Comparison of ENCODE assay signal across 12 cellular contexts in genomic region chr15:85727068-85727467, GRCh38.
DNase-seq lines count a peak whose midpoint lies in the region; ATAC-seq and TF ChIP-seq lines count a peak whose summit lies in the region.
"Had no signal": no experiment of that assay in that cellular context is flagged by ENCODE, and none has a peak within 500 bp of the region (broad histone marks: within the 10 kb centered on the region; RNA-seq: fewer than 3 reads in every experiment).

No MANE protein-coding gene starts in this region.

- no peak for DNase-seq in CD4-positive, alpha-beta memory T cell
- DNase-seq in adipocyte (ENCODE audit: low read depth) (peak; percentile 78), left cardiac atrium (peak; percentile 52), sigmoid colon (peak; percentile 81), NCI-H2171 (lab: John Stamatoyannopoulos, UW) (no peak)
- no peak for DNase-seq in activated effector memory CD4-positive, alpha-beta T cell treated with Interleukin-2 at 50 U/mL for 16 hours
- no peak for DNase-seq in stimulated activated CD4-positive, alpha-beta T cell treated with anti-CD3 and anti-CD28 coated beads, Interleukin-1b, Interleukin-23, amount 100 ng/mL, for 48 hours
- DNase-seq: activated gamma-delta T cell, C1 segment of cervical spinal cord, WERI-Rb-1 had no signal

- H3K36me3 ChIP-seq in CD4-positive, alpha-beta memory T cell (ENCODE audit: insufficient read depth, low read length), result peaks cover 83% of the 10 kb centered on the region
- H3K36me3 ChIP-seq in adipocyte (ENCODE audit: control insufficient read depth, insufficient read depth, low read length, severe bottlenecking), result peaks cover 68% of the 10 kb centered on the region
- peaks cover 0 to 61% (median 36%) of the 10 kb centered on the region in 4 donors for H3K36me3 ChIP-seq in sigmoid colon

- H3K27ac ChIP-seq in CD4-positive, alpha-beta memory T cell (ENCODE audit: low read depth, low read length), result no peak overlapping the region
- H3K27ac ChIP-seq in sigmoid colon, result peak overlapping the region; percentile 65 to 84 (median 73)
- H3K27ac ChIP-seq: epithelial cell of prostate, WERI-Rb-1 had no signal

- no peak overlapping the region for H3K4me3 Mint-ChIP-seq in CD4-positive, alpha-beta memory T cell

- H3K27ac Mint-ChIP-seq in CD4-positive, alpha-beta memory T cell, result peak overlapping the region in 5 of 7 donors; percentile 26 to 85 (median 70)

- no peaks in the 10 kb centered on the region for H3K9me3 ChIP-seq in CD4-positive, alpha-beta memory T cell (ENCODE audit: control insufficient read depth in 1 of 2, low read length in 2 of 2)
- no peaks in the 10 kb centered on the region for H3K9me3 ChIP-seq in adipocyte (ENCODE audit: control insufficient read depth, low read length)
- H3K9me3 ChIP-seq in sigmoid colon, result no peaks in the 10 kb centered on the region

- TF ChIP-seq POLR2A in sigmoid colon (IDR thresholded peaks at IDR 0.05), result no peak

- H3K9ac ChIP-seq in adipocyte (ENCODE audit: low read length), result peak overlapping the region; percentile 78

- H3K27me3 ChIP-seq in CD4-positive, alpha-beta memory T cell (ENCODE audit: insufficient read depth, low read length), result no peaks in the 10 kb centered on the region
- H3K27me3 ChIP-seq in adipocyte (replicated peaks; ENCODE audit: control insufficient read depth, insufficient read depth, low read length) (no peaks in the 10 kb centered on the region), sigmoid colon (no peaks in the 10 kb centered on the region)

- ATAC-seq in left cardiac atrium (peak; percentile 23 to 26), HG02571 (IDR thresholded peaks at IDR 0.05; ENCODE audit: unreplicated experiment) (no peak)

- H3K27me3 Mint-ChIP-seq in CD4-positive, alpha-beta memory T cell, result no peaks in the 10 kb centered on the region

- intact Hi-C loops in CD4-positive, alpha-beta memory T cell (cut with micrococcal nuclease), result no loop called here
- intact Hi-C loops in left cardiac atrium (cut with DNase I), result loop anchor here in 1 of 2 donors (10.0 kb wide), 1 partner anchor 242 kb away; no protein-coding TSS in a partner anchor
- intact Hi-C loops in sigmoid colon (cut with DNase I), result loop anchor here (5.0 kb wide), 2 partner anchors 65 to 105 kb away; partner anchors contain the start of gene KLHL25

- peaks cover 38% of the 10 kb centered on the region for H3K4me1 ChIP-seq in CD4-positive, alpha-beta memory T cell (ENCODE audit: insufficient read depth, low read length)
- H3K4me1 ChIP-seq in adipocyte (ENCODE audit: control insufficient read depth, insufficient read depth, low read length), result peaks cover 54% of the 10 kb centered on the region
- peaks cover 0 to 41% (median 39%) of the 10 kb centered on the region in 4 donors for H3K4me1 ChIP-seq in sigmoid colon

- CTCF ChIA-PET in CD4-positive, alpha-beta memory T cell (lab: Charles Lee; ENCODE audit: partially characterized antibody), result interaction anchor here (9.8 kb wide), 1 partner anchor 113 kb away, joined by 152 read pairs; no protein-coding TSS in a partner anchor

- no peak for TF ChIP-seq CTCF in sigmoid colon (IDR thresholded peaks at IDR 0.05)

- H3K4me1 Mint-ChIP-seq in CD4-positive, alpha-beta memory T cell, result peaks cover 32 to 42% (median 35%) of the 10 kb centered on the region in 4 donors

- peaks cover 69 to 88% of the 10 kb centered on the region in 2 donors for H3K36me3 Mint-ChIP-seq in CD4-positive, alpha-beta memory T cell

- 53 to 77% methylated on average over 2 of the region's 2 CpGs for WGBS in sigmoid colon, 2 donors

- no peak for TF ChIP-seq EP300 in sigmoid colon (IDR thresholded peaks at IDR 0.05)

- H3K9me3 Mint-ChIP-seq in CD4-positive, alpha-beta memory T cell, result peaks cover 0 to 3% (median 0%) of the 10 kb centered on the region in 8 donors

- no peak overlapping the region for H3K4me3 ChIP-seq in CD4-positive, alpha-beta memory T cell (ENCODE audit: low read length in 2 of 2)
- H3K4me3 ChIP-seq in adipocyte (ENCODE audit: low read length) (peak overlapping the region; percentile 46), sigmoid colon (no peak overlapping the region)

- POLR2A ChIA-PET in CD4-positive, alpha-beta memory T cell (lab: Charles Lee; ENCODE audit: partially characterized antibody), result interaction anchor here (1.3 to 1.4 kb wide), 2 partner anchors 9 to 22 kb away, joined by 3 read pairs; no protein-coding TSS in a partner anchor

Comparison
In these comparisons a context has a peak if more than half of its experiments do, and no peak if none do; other contexts are left out.
1. DNase-seq: peak in adipocyte (single experiment), left cardiac atrium (single experiment) and sigmoid colon (single experiment); none in CD4-positive, alpha-beta memory T cell (0 of 5), activated effector memory CD4-positive, alpha-beta T cell treated with Interleukin-2 at 50 U/mL for 16 hours (single experiment), stimulated activated CD4-positive, alpha-beta T cell treated with anti-CD3 and anti-CD28 coated beads, Interleukin-1b, Interleukin-23, amount 100 ng/mL, for 48 hours (single experiment) and NCI-H2171 (single experiment).